9 cellular contexts compared by ENCODE assay signal in the genomic region with DNA sequence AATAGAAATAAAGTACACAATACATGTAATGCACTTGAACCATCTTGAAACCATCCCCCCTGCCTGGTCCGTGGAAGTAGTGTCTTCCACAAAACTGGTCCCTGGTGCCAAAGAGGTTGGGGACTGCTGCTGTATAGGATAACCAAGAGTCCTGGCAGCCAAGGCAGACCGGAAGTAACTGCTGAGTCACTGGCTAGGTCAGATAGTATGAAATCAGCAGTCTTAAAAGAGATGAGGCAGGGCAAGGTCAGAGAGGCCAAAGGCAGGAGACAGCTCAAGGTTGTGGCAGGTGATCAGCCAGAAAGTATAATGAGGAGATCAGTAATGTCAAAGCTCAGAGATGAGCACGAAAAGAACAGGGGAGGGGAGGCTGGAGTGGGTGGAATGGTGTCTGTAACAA.
A peak's percentile ranks its signal among the peaks of the same experiment; 100 is the strongest.
DNase-seq lines count a peak whose midpoint lies in the region; TF ChIP-seq lines count a peak whose summit lies in the region.
"Had no signal": no experiment of that assay in that cellular context is flagged by ENCODE, and none has a peak within 500 bp of the region (broad histone marks: within the 10 kb centered on the region; RNA-seq: fewer than 3 reads in every experiment).

No MANE protein-coding gene starts in this region.

- H3K9me3 Mint-ChIP-seq in activated CD4-positive, alpha-beta T cell treated with anti-CD3 and anti-CD28 coated beads, Interleukin-2, amount 10 ng/mL, durations not matched to agents 7 days and 5 days, result no peaks in the 10 kb centered on the region
- H3K9me3 Mint-ChIP-seq: CD4-positive, alpha-beta memory T cell had no signal

- H3K36me3 Mint-ChIP-seq in activated CD4-positive, alpha-beta T cell treated with anti-CD3 and anti-CD28 coated beads, Interleukin-2, amount 10 ng/mL, durations not matched to agents 7 days and 5 days (ENCODE audit: low read depth), result no peaks in the 10 kb centered on the region
- H3K36me3 Mint-ChIP-seq: CD4-positive, alpha-beta memory T cell had no signal

- POLR2A ChIA-PET in activated CD4-positive, alpha-beta T cell treated with anti-CD3 and anti-CD28 coated beads, Interleukin-2, amount 10 ng/mL, durations not matched to agents 7 days and 5 days (lab: Charles Lee), result no interaction called here

- TF ChIP-seq CTCF in C4-2B (conservative IDR thresholded peaks at IDR 0.05), result no peak

- CTCF ChIA-PET in activated CD4-positive, alpha-beta T cell treated with anti-CD3 and anti-CD28 coated beads, Interleukin-2, amount 10 ng/mL, durations not matched to agents 7 days and 5 days (lab: Charles Lee), result no interaction called here

- no peak overlapping the region for H3K4me3 Mint-ChIP-seq in activated CD4-positive, alpha-beta T cell treated with anti-CD3 and anti-CD28 coated beads, Interleukin-2, amount 10 ng/mL, durations not matched to agents 7 days and 5 days
- H3K4me3 Mint-ChIP-seq: CD4-positive, alpha-beta memory T cell had no signal

- peak; percentile 52 for DNase-seq in H4 (ENCODE audit: low spot score)
- DNase-seq in OCI-M1 (lab: John Stamatoyannopoulos, UW), result peak; percentile 70
- DNase-seq in fibroblast of peridontal ligament (ENCODE audit: extremely low read depth), result peak; percentile 9
- DNase-seq in COLO829 (ENCODE audit: low spot score), result no peak
- no peak for DNase-seq in NCI-H82 treated with DMSO at 0.1 percent for 48 hours (lab: John Stamatoyannopoulos, UW; ENCODE audit: unreplicated experiment)
- no peak for DNase-seq in activated CD4-positive, alpha-beta T cell treated with anti-CD3 and anti-CD28 coated beads, Interleukin-2, amount 10 ng/mL, durations not matched to agents 7 days and 5 days
- no peak for DNase-seq in NK-92 treated with Interleukin-12 subunit alpha and Interleukin-12 subunit beta, amount 100 ng/mL, for 24 hours (lab: John Stamatoyannopoulos, UW)
- DNase-seq: CD4-positive, alpha-beta memory T cell had no signal

- H3K4me1 Mint-ChIP-seq in activated CD4-positive, alpha-beta T cell treated with anti-CD3 and anti-CD28 coated beads, Interleukin-2, amount 10 ng/mL, durations not matched to agents 7 days and 5 days, result no peaks in the 10 kb centered on the region
- H3K4me1 Mint-ChIP-seq: CD4-positive, alpha-beta memory T cell had no signal

- peak overlapping the region; percentile 67 for H3K27ac ChIP-seq in C4-2B

- H3K27ac Mint-ChIP-seq in activated CD4-positive, alpha-beta T cell treated with anti-CD3 and anti-CD28 coated beads, Interleukin-2, amount 10 ng/mL, durations not matched to agents 7 days and 5 days, result no peak overlapping the region

- peaks cover 17% of the 10 kb centered on the region for H3K27me3 Mint-ChIP-seq in activated CD4-positive, alpha-beta T cell treated with anti-CD3 and anti-CD28 coated beads, Interleukin-2, amount 10 ng/mL, durations not matched to agents 7 days and 5 days

Comparison
In these comparisons a context has a peak if more than half of its experiments do, and no peak if none do; other contexts are left out.
1. DNase-seq: peak in H4 (single experiment), OCI-M1 (single experiment) and fibroblast of peridontal ligament (single experiment); none in COLO829 (single experiment), NCI-H82 treated with DMSO at 0.1 percent for 48 hours (single experiment), activated CD4-positive, alpha-beta T cell treated with anti-CD3 and anti-CD28 coated beads, Interleukin-2, amount 10 ng/mL, durations not matched to agents 7 days and 5 days (single experiment) and NK-92 treated with Interleukin-12 subunit alpha and Interleukin-12 subunit beta, amount 100 ng/mL, for 24 hours (single experiment).